ENCODE assay signal across 31 cellular contexts in genomic region chr13:33935969-33936368, GRCh38.
"Had no signal": no experiment of that assay in that cellular context is flagged by ENCODE, and none has a peak within 500 bp of the region (broad histone marks: within the 10 kb centered on the region; RNA-seq: fewer than 3 reads in every experiment).

No MANE protein-coding gene starts in this region.

- H3K27me3 ChIP-seq: ascending aorta, Peyer's patch, SJSA1 had no signal

- H3K36me3 Mint-ChIP-seq: activated naive CD4-positive, alpha-beta T cell treated with anti-CD3 and anti-CD28 coated beads, Interleukin-2, amount 50 U/mL, for 24 hours; activated naive CD8-positive, alpha-beta T cell treated with anti-CD3 and anti-CD28 coated beads, Interleukin-2, amount 10 ng/mL, durations not matched to agents 7 days and 5 days had no signal

- DNase-seq: activated CD4-positive, alpha-beta T cell treated with anti-CD3 and anti-CD28 coated beads, Interleukin-2, amount 10 ng/mL, durations not matched to agents 24 days and 14 days; activated CD4-positive, alpha-beta T cell treated with anti-CD3 and anti-CD28 coated beads, Interleukin-2, amount 50 U/mL, for 4 hours; activated CD8-positive, alpha-beta T cell treated with anti-CD3 and anti-CD28 coated beads for 36 hours; activated gamma-delta T cell; activated naive CD4-positive, alpha-beta T cell treated with Interleukin-2 at 50 U/mL for 16 hours; activated naive CD8-positive, alpha-beta T cell treated with anti-CD3 and anti-CD28 coated beads, Interleukin-2, amount 10 ng/mL, durations not matched to agents 7 days and 5 days; activated T-cell treated with anti-CD3 and anti-CD28 coated beads, Interleukin-2, amount 50 U/mL, for 1 hour; activated T-cell treated with anti-CD3 and anti-CD28 coated beads, Interleukin-2, amount 50 U/mL, for 72 hours; amygdala; NCI-H1105; NCI-H1436; NCI-H187; NCI-H2029 treated with DMSO at 0.1 percent for 48 hours; NCI-H2171 treated with DMSO at 0.1 percent for 48 hours; NCI-H2227 treated with DMSO at 0.1 percent for 48 hours; NCI-H446; NCI-H510A treated with DMSO at 0.1 percent for 48 hours; NCI-H526 treated with DMSO at 0.1 percent for 48 hours; NK-92 treated with Interleukin-12 subunit alpha and Interleukin-12 subunit beta, amount 100 ng/mL, for 24 hours; PC-3; Peyer's patch; RPMI8226; SHP77 treated with DMSO at 0.1 percent for 48 hours; SK-N-SH had no signal

- H3K27ac Mint-ChIP-seq: activated CD4-positive, alpha-beta T cell treated with anti-CD3 and anti-CD28 coated beads, Interleukin-2, amount 10 ng/mL, durations not matched to agents 24 days and 14 days; activated CD8-positive, alpha-beta T cell treated with anti-CD3 and anti-CD28 coated beads for 36 hours; activated naive CD4-positive, alpha-beta T cell treated with anti-CD3 and anti-CD28 coated beads, Interleukin-2, amount 50 U/mL, for 24 hours; activated naive CD8-positive, alpha-beta T cell treated with anti-CD3 and anti-CD28 coated beads, Interleukin-2, amount 10 ng/mL, durations not matched to agents 7 days and 5 days; activated T-cell treated with anti-CD3 and anti-CD28 coated beads, Interleukin-2, amount 50 U/mL, for 72 hours; activated T-helper 2 cell treated with anti-CD3 and anti-CD28 coated beads, Interferon-gamma antibody, Interleukin-2, Interleukin-4, amounts not matched to agents 10 μg/mL and 5 μg/mL and 100 μg/mL, durations not matched to agents 14 hours and 24 hours and 36 hours; T-helper 1 cell treated with Interleukin-12 subunit alpha and Interleukin-12 subunit beta and Interleukin-4 antibody, amounts not matched to agents 30 μg/mL and 1 μg/mL, for 36 hours; T-helper 2 cell treated with Interferon-gamma antibody and Interleukin-4, amounts not matched to agents 5 μg/mL and 100 μg/mL, for 36 hours had no signal

- H3K27me3 Mint-ChIP-seq: activated CD4-positive, alpha-beta T cell treated with anti-CD3 and anti-CD28 coated beads, Interleukin-2, amount 10 ng/mL, durations not matched to agents 24 days and 14 days; activated CD8-positive, alpha-beta T cell treated with anti-CD3 and anti-CD28 coated beads for 36 hours; activated naive CD4-positive, alpha-beta T cell treated with anti-CD3 and anti-CD28 coated beads, Interleukin-2, amount 50 U/mL, for 24 hours had no signal

- H3K36me3 ChIP-seq: ascending aorta, Peyer's patch, SJSA1 had no signal

- H3K9me3 ChIP-seq: ascending aorta, Peyer's patch, SJSA1, SK-N-SH had no signal

- H3K9me3 Mint-ChIP-seq: activated CD4-positive, alpha-beta T cell treated with anti-CD3 and anti-CD28 coated beads, Interleukin-2, amount 10 ng/mL, durations not matched to agents 24 days and 14 days; activated CD8-positive, alpha-beta T cell treated with anti-CD3 and anti-CD28 coated beads for 36 hours; activated naive CD4-positive, alpha-beta T cell treated with anti-CD3 and anti-CD28 coated beads, Interleukin-2, amount 50 U/mL, for 24 hours; activated naive CD8-positive, alpha-beta T cell treated with anti-CD3 and anti-CD28 coated beads, Interleukin-2, amount 10 ng/mL, durations not matched to agents 7 days and 5 days; activated T-cell treated with anti-CD3 and anti-CD28 coated beads, Interleukin-2, amount 50 U/mL, for 72 hours; activated T-helper 2 cell treated with anti-CD3 and anti-CD28 coated beads, Interferon-gamma antibody, Interleukin-2, Interleukin-4, amounts not matched to agents 10 μg/mL and 5 μg/mL and 100 μg/mL, durations not matched to agents 14 hours and 24 hours and 36 hours; T-helper 1 cell treated with Interleukin-12 subunit alpha and Interleukin-12 subunit beta and Interleukin-4 antibody, amounts not matched to agents 30 μg/mL and 1 μg/mL, for 36 hours; T-helper 2 cell treated with Interferon-gamma antibody and Interleukin-4, amounts not matched to agents 5 μg/mL and 100 μg/mL, for 36 hours had no signal

- H3K4me1 ChIP-seq: ascending aorta, Peyer's patch, SJSA1 had no signal

- H3K4me1 Mint-ChIP-seq: activated CD4-positive, alpha-beta T cell treated with anti-CD3 and anti-CD28 coated beads, Interleukin-2, amount 10 ng/mL, durations not matched to agents 24 days and 14 days; activated naive CD4-positive, alpha-beta T cell treated with anti-CD3 and anti-CD28 coated beads, Interleukin-2, amount 50 U/mL, for 24 hours; activated naive CD8-positive, alpha-beta T cell treated with anti-CD3 and anti-CD28 coated beads, Interleukin-2, amount 10 ng/mL, durations not matched to agents 7 days and 5 days had no signal

- H3K27ac ChIP-seq: ascending aorta, KMS-11, Peyer's patch, SJSA1 had no signal

- H3K4me3 Mint-ChIP-seq: activated CD4-positive, alpha-beta T cell treated with anti-CD3 and anti-CD28 coated beads, Interleukin-2, amount 10 ng/mL, durations not matched to agents 24 days and 14 days; activated CD8-positive, alpha-beta T cell treated with anti-CD3 and anti-CD28 coated beads for 36 hours; activated naive CD4-positive, alpha-beta T cell treated with anti-CD3 and anti-CD28 coated beads, Interleukin-2, amount 50 U/mL, for 24 hours; activated naive CD8-positive, alpha-beta T cell treated with anti-CD3 and anti-CD28 coated beads, Interleukin-2, amount 10 ng/mL, durations not matched to agents 7 days and 5 days; activated T-cell treated with anti-CD3 and anti-CD28 coated beads, Interleukin-2, amount 50 U/mL, for 72 hours; T-helper 1 cell treated with Interleukin-12 subunit alpha and Interleukin-12 subunit beta and Interleukin-4 antibody, amounts not matched to agents 30 μg/mL and 1 μg/mL, for 36 hours; T-helper 2 cell treated with Interferon-gamma antibody and Interleukin-4, amounts not matched to agents 5 μg/mL and 100 μg/mL, for 36 hours had no signal

- H3K4me3 ChIP-seq: ascending aorta, Peyer's patch, SJSA1 had no signal
